ENCODE assay signal across 8 cellular contexts in genomic region chr3:66971891-66972551, GRCh38.
DNase-seq lines count a peak whose midpoint lies in the region; ATAC-seq lines count a peak whose summit lies in the region.

No MANE protein-coding gene starts in this region.

- ATAC-seq in GM19463 (IDR thresholded peaks at IDR 0.05; ENCODE audit: unreplicated experiment) = peak; percentile 99
- peak; percentile 96 for ATAC-seq in HG03575 (IDR thresholded peaks at IDR 0.05; ENCODE audit: extremely low read depth, insufficient number of reproducible peaks, low FRiP score, unreplicated experiment)

- no peak overlapping the region for H3K27ac ChIP-seq in epithelial cell of prostate

- no peak overlapping the region for H3K4me3 ChIP-seq in NT2/D1 (ENCODE audit: insufficient read length, low read depth)
- peak overlapping the region; percentile 10 for H3K4me3 ChIP-seq in mucosa of stomach (ENCODE audit: low read length)

- H3K4me1 ChIP-seq in NT2/D1 (ENCODE audit: insufficient read depth, insufficient read length) (no peaks in the 10 kb centered on the region), mucosa of stomach (ENCODE audit: control insufficient read depth, insufficient read depth, low read length) (no peaks in the 10 kb centered on the region)

- H3K9me3 ChIP-seq in NT2/D1 (ENCODE audit: insufficient read depth, low read length) (no peaks in the 10 kb centered on the region), mucosa of stomach (ENCODE audit: control insufficient read depth, low read length) (no peaks in the 10 kb centered on the region)

- H3K36me3 ChIP-seq in NT2/D1 (ENCODE audit: insufficient read depth, insufficient read length, low read length) (no peaks in the 10 kb centered on the region), mucosa of stomach (ENCODE audit: control insufficient read depth, insufficient read depth, low read length) (no peaks in the 10 kb centered on the region)

- H3K9ac ChIP-seq in NT2/D1 (ENCODE audit: insufficient read length, low read depth) (peak overlapping the region; percentile 8), mucosa of stomach (ENCODE audit: low read length) (peak overlapping the region; percentile 22)

- no peaks in the 10 kb centered on the region for H3K27me3 ChIP-seq in NT2/D1 (ENCODE audit: insufficient read depth, insufficient read length)
- no peaks in the 10 kb centered on the region for H3K27me3 ChIP-seq in mucosa of stomach (ENCODE audit: control insufficient read depth, insufficient read depth, low read length)

- DNase-seq in COR-L47 (lab: John Stamatoyannopoulos, UW) (peak; percentile 34), NT2/D1 (ENCODE audit: low read depth, low spot score) (peak; percentile 67), epithelial cell of prostate (ENCODE audit: low read depth, low spot score) (peak; percentile 1)
- DNase-seq in activated CD8-positive, alpha-beta memory T cell treated with anti-CD3 and anti-CD28 coated beads, Interleukin-2, amount 50 U/mL, for 48 hours = peak; percentile 75
- DNase-seq in stimulated activated CD8-positive, alpha-beta memory T cell treated with anti-CD3 and anti-CD28 coated beads, Interleukin-7, amount 100 ng/mL, for 24 hours (ENCODE audit: low read depth) = peak; percentile 40

Comparison
In these comparisons a context has a peak if more than half of its experiments do, and no peak if none do; other contexts are left out.
1. DNase-seq: peak in every context shown above with its lines; median percentile 75 in activated CD8-positive, alpha-beta memory T cell treated with anti-CD3 and anti-CD28 coated beads, Interleukin-2, amount 50 U/mL, for 48 hours; 67 in NT2/D1; 40 in stimulated activated CD8-positive, alpha-beta memory T cell treated with anti-CD3 and anti-CD28 coated beads, Interleukin-7, amount 100 ng/mL, for 24 hours; 34 in COR-L47; 1 in epithelial cell of prostate.